11 cellular contexts compared by ENCODE assay signal in genomic region chr1:204357551-204357950, GRCh38. TPM values are rescaled to one million over a fixed set of nuclear protein-coding genes. Genes with fewer than 3 reads are reported as not detected.
DNase-seq lines count a peak whose midpoint lies in the region; ATAC-seq and TF ChIP-seq lines count a peak whose summit lies in the region.
"Had no signal": no experiment of that assay in that cellular context is flagged by ENCODE, and none has a peak within 500 bp of the region (broad histone marks: within the 10 kb centered on the region; RNA-seq: fewer than 3 reads in every experiment).

No MANE protein-coding gene starts in this region.

- H3K27me3 ChIP-seq in aorta (ENCODE audit: control insufficient read depth in 1 of 2, insufficient read depth in 2 of 2, low read length in 1 of 2): no peaks in the 10 kb centered on the region
- no peaks in the 10 kb centered on the region for H3K27me3 ChIP-seq in colonic mucosa

- intact Hi-C loops in Right ventricle myocardium inferior (cut with DNase I): no loop called here
- intact Hi-C loops in cardiac septum (cut with DNase I): no loop called here
- intact Hi-C loops in aorta (cut with DNase I): no loop called here
- intact Hi-C loops in colonic mucosa (cut with DNase I): no loop called here

- H3K27ac ChIP-seq in aorta (ENCODE audit: low read depth in 1 of 2, low read length in 2 of 2) (no peak overlapping the region), colonic mucosa (no peak overlapping the region)
- H3K27ac ChIP-seq: A549 had no signal

- no peak for TF ChIP-seq CTCF in chondrocyte (IDR thresholded peaks at IDR 0.05)
- no peak for TF ChIP-seq CTCF in GM13976 (IDR thresholded peaks at IDR 0.05; ENCODE audit: borderline replicate concordance, control extremely low read depth, extremely low read depth, insufficient read depth, missing control alignments)
- no peak for TF ChIP-seq CTCF in colonic mucosa (IDR thresholded peaks at IDR 0.05)

- H3K4me3 Mint-ChIP-seq in chondrocyte (ENCODE audit: unreplicated experiment): no peak overlapping the region
- no peak overlapping the region for H3K4me3 Mint-ChIP-seq in memory B cell
- H3K4me3 Mint-ChIP-seq: neural crest cell had no signal

- in situ Hi-C loops in GM13976 (cut with MboI; ENCODE audit: low sequenced_read_pairs, unreplicated experiment): no loop called here

- no peaks in the 10 kb centered on the region for H3K9me3 Mint-ChIP-seq in chondrocyte (ENCODE audit: low read depth)
- H3K9me3 Mint-ChIP-seq in memory B cell: no peaks in the 10 kb centered on the region
- H3K9me3 Mint-ChIP-seq: neural crest cell had no signal

- H3K4me1 Mint-ChIP-seq in chondrocyte (ENCODE audit: low read depth) (peaks cover 3% of the 10 kb centered on the region), memory B cell (peaks cover 3% of the 10 kb centered on the region)

- no peaks in the 10 kb centered on the region for H3K4me1 ChIP-seq in aorta (ENCODE audit: control insufficient read depth in 1 of 2, insufficient read depth in 2 of 2, low read length in 2 of 2)
- no peaks in the 10 kb centered on the region for H3K4me1 ChIP-seq in colonic mucosa

- ATAC-seq in Right ventricle myocardium inferior: peak; percentile 57
- ATAC-seq in memory B cell (ENCODE audit: low read depth): peak; percentile 78
- ATAC-seq in aorta (ENCODE audit: low FRiP score): peak; percentile 47

- H3K9me3 ChIP-seq in aorta (ENCODE audit: control insufficient read depth, low read length): no peaks in the 10 kb centered on the region
- H3K9me3 ChIP-seq in colonic mucosa: no peaks in the 10 kb centered on the region
- H3K9me3 ChIP-seq: A549 had no signal

- 82 to 87% methylated on average over 14 of the region's 14 CpGs for WGBS in aorta, 2 donors

- H3K27ac Mint-ChIP-seq in chondrocyte (ENCODE audit: unreplicated experiment): peak overlapping the region; percentile 41
- no peak overlapping the region for H3K27ac Mint-ChIP-seq in memory B cell

- DNase-seq in Right ventricle myocardium inferior (ENCODE audit: missing footprints): no peak
- no peak for DNase-seq in cardiac septum (ENCODE audit: low spot score)
- no peak for DNase-seq in chondrocyte (ENCODE audit: low spot score)
- no peak for DNase-seq in memory B cell (ENCODE audit: low spot score in 2 of 2)
- DNase-seq in aorta: peak in 1 of 2 donors; percentile 63
- DNase-seq in GM13976 (ENCODE audit: low spot score): no peak
- no peak for DNase-seq in colonic mucosa
- DNase-seq in NCI-H748 (lab: John Stamatoyannopoulos, UW; ENCODE audit: unreplicated experiment): no peak
- DNase-seq: NCI-H774 had no signal

- no peaks in the 10 kb centered on the region for H3K36me3 Mint-ChIP-seq in chondrocyte (ENCODE audit: low read depth)
- no peaks in the 10 kb centered on the region for H3K36me3 Mint-ChIP-seq in memory B cell

- no peak overlapping the region for H3K9ac ChIP-seq in colonic mucosa (ENCODE audit: low read depth in 2 of 2, low read length in 2 of 2)

- no peak overlapping the region for H3K4me3 ChIP-seq in aorta (ENCODE audit: low read length in 2 of 2)
- no peak overlapping the region for H3K4me3 ChIP-seq in colonic mucosa
- H3K4me3 ChIP-seq: A549 had no signal

- H3K36me3 ChIP-seq in aorta (ENCODE audit: control insufficient read depth in 1 of 2, insufficient read depth in 2 of 2, low read length in 1 of 2): no peaks in the 10 kb centered on the region
- no peaks in the 10 kb centered on the region for H3K36me3 ChIP-seq in colonic mucosa

- H3K27me3 Mint-ChIP-seq in chondrocyte (ENCODE audit: low read depth) (peaks cover 11% of the 10 kb centered on the region), memory B cell (peaks cover 24% of the 10 kb centered on the region)

RNA-seq across cellular contexts. Expression of gene PLEKHA6, which starts 2.2 kb away (rescaled TPM):
- total RNA-seq in Right ventricle myocardium inferior (18.7 TPM), cardiac septum (27.9 TPM), chondrocyte (0.15 to 1.4 TPM (median 0.51 TPM) in 3 replicates), aorta (10 to 100 TPM in 1 of 2 donors, 1 to 10 TPM in 1; 3.9 to 19.6 TPM), colonic mucosa (100 to 1,000 TPM in 1 of 2 donors, 10 to 100 TPM in 1; 84.5 to 165 TPM)
- polyA plus RNA-seq in aorta: 1 to 10 TPM in 1 of 2 donors, under 1 TPM in 1; 0.56 to 6.1 TPM

RNA-seq across cellular contexts. Expression of gene PPP1R15B, which starts 54.1 kb away (rescaled TPM):
- total RNA-seq in Right ventricle myocardium inferior (21.0 TPM), cardiac septum (21.2 TPM), chondrocyte (29.7 to 41.0 TPM (median 40.9 TPM) in 3 replicates), aorta (10 to 100 TPM; 39.3 to 59.9 TPM), colonic mucosa (10 to 100 TPM; 50.8 to 79.6 TPM)
- 10 to 100 TPM in 1 of 2 donors, 1 to 10 TPM in 1; 6.8 to 13.7 TPM for polyA plus RNA-seq in aorta
